Comparison of ENCODE assay signal across 1 cellular context in the genomic region with DNA sequence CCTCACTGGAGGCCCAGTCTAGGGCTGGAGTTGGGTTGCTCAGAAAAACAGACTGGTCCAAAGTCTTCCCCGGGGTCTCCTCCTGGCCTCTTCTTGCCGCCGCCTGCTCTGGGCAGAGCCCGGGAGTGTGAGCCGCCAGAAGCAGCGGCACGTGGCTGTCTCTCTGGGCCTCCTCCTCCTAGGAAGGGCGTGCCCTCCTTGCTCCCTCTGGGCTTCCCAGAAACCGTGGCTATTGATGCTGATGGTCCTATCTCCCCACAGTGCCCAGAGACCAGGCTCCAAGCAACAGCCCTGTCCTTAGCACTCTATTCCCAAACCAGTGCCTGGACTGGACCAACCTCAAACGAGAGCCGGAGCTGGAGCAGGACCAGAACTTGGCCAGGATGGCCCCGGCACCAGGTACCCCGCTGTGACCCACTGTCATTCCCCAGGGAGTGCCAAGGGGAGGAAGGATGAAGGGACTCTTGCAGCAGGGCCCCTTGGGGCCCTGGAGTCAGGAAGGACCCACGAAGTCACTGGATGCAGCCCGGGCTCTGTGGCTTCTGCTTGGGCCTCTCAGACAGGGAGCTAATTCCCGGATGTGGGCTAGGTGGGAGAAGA.
TF ChIP-seq lines count a peak whose summit lies in the region.

No MANE protein-coding gene starts in this region.

TF ChIP-seq in IMR-90, 13 proteins besides CTCF, POLR2A, EP300 and RAD21:
- TF ChIP-seq SMC3 (IDR thresholded peaks at IDR 0.05; ENCODE audit: low read depth, low read length) = no peak
